Comparison of ENCODE assay signal across 27 cellular contexts in genomic region chr5:162160401-162160800, GRCh38.
"Had no signal": no experiment of that assay in that cellular context is flagged by ENCODE, and none has a peak within 500 bp of the region (broad histone marks: within the 10 kb centered on the region; RNA-seq: fewer than 3 reads in every experiment).

No MANE protein-coding gene starts in this region.

- H3K27me3 Mint-ChIP-seq: activated B cell treated with CpG ODN at 0.5 μM for 24 hours; activated CD4-positive, alpha-beta T cell treated with anti-CD3 and anti-CD28 coated beads, Interleukin-2, amount 10 ng/mL, durations not matched to agents 24 days and 14 days; activated CD8-positive, alpha-beta memory T cell treated with anti-CD3 and anti-CD28 coated beads, Interleukin-2, amount 10 ng/mL, durations not matched to agents 7 days and 5 days; activated naive CD8-positive, alpha-beta T cell treated with anti-CD3 and anti-CD28 coated beads, Interleukin-2, amount 50 U/mL, for 24 hours; activated T-cell treated with anti-CD3 and anti-CD28 coated beads, Interleukin-2, amount 50 U/mL, for 24 hours had no signal

- H3K27ac ChIP-seq: ascending aorta, body of pancreas, cardiac muscle cell, RWPE1, SJSA1 had no signal

- H3K4me3 ChIP-seq: ascending aorta, body of pancreas, cardiac muscle cell, SJSA1 had no signal

- H3K27ac Mint-ChIP-seq: activated B cell treated with CpG ODN at 0.5 μM for 24 hours; activated CD4-positive, alpha-beta T cell treated with anti-CD3 and anti-CD28 coated beads, Interleukin-2, amount 10 ng/mL, durations not matched to agents 24 days and 14 days; activated CD8-positive, alpha-beta memory T cell treated with anti-CD3 and anti-CD28 coated beads, Interleukin-2, amount 10 ng/mL, durations not matched to agents 7 days and 5 days; activated naive CD4-positive, alpha-beta T cell treated with anti-CD3 and anti-CD28 coated beads, Interleukin-2, amount 50 U/mL, for 72 hours; activated naive CD8-positive, alpha-beta T cell treated with anti-CD3 and anti-CD28 coated beads, Interleukin-2, amount 50 U/mL, for 24 hours; activated T-cell treated with anti-CD3 and anti-CD28 coated beads, Interleukin-2, amount 50 U/mL, for 24 hours; activated T-helper 1 cell treated with anti-CD3 and anti-CD28 coated beads, Interleukin-12 subunit alpha, Interleukin-12 subunit beta, Interleukin-2, Interleukin-4 antibody, amounts not matched to agents 30 ng/mL and 10 ng/mL and 1 ng/mL, durations not matched to agents 14 hours and 24 hours and 36 hours; T-helper 1 cell treated with Interleukin-12 subunit alpha and Interleukin-12 subunit beta and Interleukin-4 antibody, amounts not matched to agents 30 μg/mL and 1 μg/mL, for 36 hours had no signal

- H3K36me3 Mint-ChIP-seq: activated CD8-positive, alpha-beta memory T cell treated with anti-CD3 and anti-CD28 coated beads, Interleukin-2, amount 10 ng/mL, durations not matched to agents 7 days and 5 days; activated naive CD4-positive, alpha-beta T cell treated with anti-CD3 and anti-CD28 coated beads, Interleukin-2, amount 50 U/mL, for 72 hours had no signal

- DNase-seq: activated B cell treated with CpG ODN at 0.5 μM for 24 hours; activated CD4-positive, alpha-beta T cell treated with anti-CD3 and anti-CD28 coated beads for 1 hour; activated CD4-positive, alpha-beta T cell treated with anti-CD3 and anti-CD28 coated beads, Interleukin-2, amount 10 ng/mL, durations not matched to agents 24 days and 14 days; activated CD4-positive, alpha-beta T cell treated with anti-CD3 and anti-CD28 coated beads, Interleukin-2, amount 50 U/mL, for 48 hours; activated CD8-positive, alpha-beta memory T cell treated with anti-CD3 and anti-CD28 coated beads, Interleukin-2, amount 10 ng/mL, durations not matched to agents 7 days and 5 days; activated effector memory CD4-positive, alpha-beta T cell treated with anti-CD3 and anti-CD28 coated beads, Interleukin-2, amount 50 U/mL, for 16 hours; activated naive CD4-positive, alpha-beta T cell treated with Interleukin-2 at 50 U/mL for 16 hours; activated naive CD8-positive, alpha-beta T cell treated with anti-CD3 and anti-CD28 coated beads, Interleukin-2, amount 50 U/mL, for 24 hours; activated T-cell treated with anti-CD3 and anti-CD28 coated beads, Interleukin-2, amount 50 U/mL, for 24 hours; amniotic stem cell; body of pancreas; cerebellar nuclear complex; NCI-H1105 treated with DMSO at 0.1 percent for 48 hours; NCI-H1436 treated with DMSO at 0.1 percent for 48 hours; NCI-H187; NCI-H2081; NCI-H524; SHP77 had no signal

- H3K4me3 Mint-ChIP-seq: activated B cell treated with CpG ODN at 0.5 μM for 24 hours; activated CD4-positive, alpha-beta T cell treated with anti-CD3 and anti-CD28 coated beads, Interleukin-2, amount 10 ng/mL, durations not matched to agents 24 days and 14 days; activated CD8-positive, alpha-beta memory T cell treated with anti-CD3 and anti-CD28 coated beads, Interleukin-2, amount 10 ng/mL, durations not matched to agents 7 days and 5 days; activated naive CD8-positive, alpha-beta T cell treated with anti-CD3 and anti-CD28 coated beads, Interleukin-2, amount 50 U/mL, for 24 hours; activated T-cell treated with anti-CD3 and anti-CD28 coated beads, Interleukin-2, amount 50 U/mL, for 24 hours; activated T-helper 1 cell treated with anti-CD3 and anti-CD28 coated beads, Interleukin-12 subunit alpha, Interleukin-12 subunit beta, Interleukin-2, Interleukin-4 antibody, amounts not matched to agents 30 ng/mL and 10 ng/mL and 1 ng/mL, durations not matched to agents 14 hours and 24 hours and 36 hours; T-helper 1 cell treated with Interleukin-12 subunit alpha and Interleukin-12 subunit beta and Interleukin-4 antibody, amounts not matched to agents 30 μg/mL and 1 μg/mL, for 36 hours had no signal

- H3K9me3 Mint-ChIP-seq: activated B cell treated with CpG ODN at 0.5 μM for 24 hours; activated CD4-positive, alpha-beta T cell treated with anti-CD3 and anti-CD28 coated beads, Interleukin-2, amount 10 ng/mL, durations not matched to agents 24 days and 14 days; activated T-helper 1 cell treated with anti-CD3 and anti-CD28 coated beads, Interleukin-12 subunit alpha, Interleukin-12 subunit beta, Interleukin-2, Interleukin-4 antibody, amounts not matched to agents 30 ng/mL and 10 ng/mL and 1 ng/mL, durations not matched to agents 14 hours and 24 hours and 36 hours; T-helper 1 cell treated with Interleukin-12 subunit alpha and Interleukin-12 subunit beta and Interleukin-4 antibody, amounts not matched to agents 30 μg/mL and 1 μg/mL, for 36 hours had no signal

- H3K9me3 ChIP-seq: ascending aorta, body of pancreas had no signal

- ATAC-seq: activated CD8-positive, alpha-beta memory T cell treated with anti-CD3 and anti-CD28 coated beads, Interleukin-2, amount 10 ng/mL, durations not matched to agents 7 days and 5 days; activated naive CD4-positive, alpha-beta T cell treated with anti-CD3 and anti-CD28 coated beads, Interleukin-2, amount 50 U/mL, for 72 hours; activated naive CD8-positive, alpha-beta T cell treated with anti-CD3 and anti-CD28 coated beads, Interleukin-2, amount 50 U/mL, for 24 hours; body of pancreas; Panc1; SK-N-SH treated with all-trans-retinoic acid at 6 μM for 48 hours had no signal

- H3K36me3 ChIP-seq: ascending aorta, cardiac muscle cell, SJSA1 had no signal

- H3K27me3 ChIP-seq: ascending aorta, body of pancreas, cardiac muscle cell, SJSA1 had no signal

- H3K4me1 ChIP-seq: ascending aorta, body of pancreas, SJSA1 had no signal

- H3K4me1 Mint-ChIP-seq: activated B cell treated with CpG ODN at 0.5 μM for 24 hours; activated CD4-positive, alpha-beta T cell treated with anti-CD3 and anti-CD28 coated beads, Interleukin-2, amount 10 ng/mL, durations not matched to agents 24 days and 14 days; activated CD8-positive, alpha-beta memory T cell treated with anti-CD3 and anti-CD28 coated beads, Interleukin-2, amount 10 ng/mL, durations not matched to agents 7 days and 5 days; activated naive CD8-positive, alpha-beta T cell treated with anti-CD3 and anti-CD28 coated beads, Interleukin-2, amount 50 U/mL, for 24 hours had no signal
